In genomic region chr1:43979528-43980254, GRCh38 we compare ENCODE assay signal across 8 cellular contexts. TPM values are rescaled to one million over a fixed set of nuclear protein-coding genes. Genes with fewer than 3 reads are reported as not detected.
DNase-seq lines count a peak whose midpoint lies in the region; ATAC-seq lines count a peak whose summit lies in the region.

No MANE protein-coding gene starts in this region.

- H3K27ac ChIP-seq in iPS DF 6.9 (ENCODE audit: low read length) = no peak overlapping the region

- H3K4me1 ChIP-seq in iPS DF 6.9 (ENCODE audit: control insufficient read depth, insufficient read depth, low read length) (peaks cover 4% of the 10 kb centered on the region; the same call in 1 of the 2 replicates), skeletal muscle satellite cell (ENCODE audit: control insufficient read depth, insufficient read depth, low read length) (peaks cover 55% of the 10 kb centered on the region)

- WGBS in iPS DF 6.9 (ENCODE audit: insufficient coverage, insufficient read length) = no CpG with 5 or more reads among the region's 45 CpGs

- peaks cover 6% of the 10 kb centered on the region; the same call in 1 of the 2 replicates for H3K36me3 ChIP-seq in iPS DF 6.9 (ENCODE audit: control insufficient read depth, insufficient read depth, low read length)
- H3K36me3 ChIP-seq in skeletal muscle satellite cell (ENCODE audit: insufficient read depth, low read length) = peaks cover 41% of the 10 kb centered on the region

- H3K27me3 ChIP-seq in iPS DF 6.9 (ENCODE audit: control insufficient read depth, insufficient read depth, low read length) (no peaks in the 10 kb centered on the region), skeletal muscle satellite cell (ENCODE audit: control insufficient read depth, insufficient read depth, low read length) (no peaks in the 10 kb centered on the region)

- peak overlapping the region; percentile 99 for H3K4me2 ChIP-seq in skeletal muscle satellite cell (ENCODE audit: low read length)

- ATAC-seq in HG03520 (IDR thresholded peaks at IDR 0.05; ENCODE audit: unreplicated experiment) = no peak

- H3K4me3 ChIP-seq in iPS DF 6.9 (ENCODE audit: low read length) = peak overlapping the region; percentile 55; the same call in 1 of the 2 replicates
- H3K4me3 ChIP-seq in skeletal muscle satellite cell (ENCODE audit: low read length) = peak overlapping the region; percentile 89

- H3K9me3 ChIP-seq in iPS DF 6.9 (ENCODE audit: control insufficient read depth, insufficient read depth, low read length) (no peaks in the 10 kb centered on the region), skeletal muscle satellite cell (replicated peaks; ENCODE audit: low read length) (no peaks in the 10 kb centered on the region)

- H3K9ac ChIP-seq in skeletal muscle satellite cell (ENCODE audit: low read depth, low read length) = peak overlapping the region; percentile 83

- intact Hi-C loops in posterior vena cava (cut with DNase I) = no loop called here

- peak; percentile 10 for DNase-seq in stimulated activated naive CD4-positive, alpha-beta T cell treated with Interleukin-2 at 50 U/mL for 16 hours (lab: John Stamatoyannopoulos, UW)
- DNase-seq in stimulated activated naive CD4-positive, alpha-beta T cell (lab: John Stamatoyannopoulos, UW) = no peak
- DNase-seq in NCI-H748 (lab: John Stamatoyannopoulos, UW; ENCODE audit: unreplicated experiment) = peak; percentile 61
- DNase-seq in amniotic epithelial cell (ENCODE audit: low read depth) = peak; percentile 38
- no peak for DNase-seq in iPS DF 6.9 (ENCODE audit: low read depth, low spot score)
- DNase-seq in posterior vena cava (ENCODE audit: low spot score) = no peak

RNA-seq across cellular contexts. Expression of gene B4GALT2, which starts 0.7 kb away (rescaled TPM):
- total RNA-seq in skeletal muscle satellite cell (2012; rRNA removed) = 72.8 and 94.4 TPM in 2 replicates
- 10 to 100 TPM; 39.0 to 45.7 TPM for total RNA-seq in posterior vena cava

RNA-seq across cellular contexts. Expression of gene ATP6V0B, which starts 4.9 kb away (rescaled TPM):
- 75.8 and 112 TPM in 2 replicates for total RNA-seq in skeletal muscle satellite cell (2012; rRNA removed)
- total RNA-seq in posterior vena cava = 10 to 100 TPM; 69.4 to 77.4 TPM

RNA-seq across cellular contexts. Expression of gene DPH2, which starts 9.9 kb away (rescaled TPM):
- total RNA-seq in skeletal muscle satellite cell (2012; rRNA removed) = 18.1 and 19.8 TPM in 2 replicates
- total RNA-seq in posterior vena cava = 10 to 100 TPM; 13.5 to 14.5 TPM

RNA-seq across cellular contexts. Expression of gene CCDC24, which starts 11.7 kb away (rescaled TPM):
- total RNA-seq in skeletal muscle satellite cell (2012; rRNA removed) = 2.3 and 5.0 TPM in 2 replicates
- 1 to 10 TPM; 2.5 to 4.1 TPM for total RNA-seq in posterior vena cava

RNA-seq across cellular contexts. Expression of gene IPO13, which starts 32.9 kb away (rescaled TPM):
- total RNA-seq in skeletal muscle satellite cell (2012; rRNA removed) = 18.8 and 20.5 TPM in 2 replicates
- total RNA-seq in posterior vena cava = 10 to 100 TPM; 20.4 to 21.8 TPM

Comparison
In these comparisons a context has a peak if more than half of its experiments do, and no peak if none do; other contexts are left out.
1. DNase-seq: peak in stimulated activated naive CD4-positive, alpha-beta T cell treated with Interleukin-2 at 50 U/mL for 16 hours (single experiment), NCI-H748 (single experiment) and amniotic epithelial cell (single experiment); none in stimulated activated naive CD4-positive, alpha-beta T cell (0 of 6), iPS DF 6.9 (single experiment) and posterior vena cava (single experiment).